30 cellular contexts compared by ENCODE assay signal in the genomic region with DNA sequence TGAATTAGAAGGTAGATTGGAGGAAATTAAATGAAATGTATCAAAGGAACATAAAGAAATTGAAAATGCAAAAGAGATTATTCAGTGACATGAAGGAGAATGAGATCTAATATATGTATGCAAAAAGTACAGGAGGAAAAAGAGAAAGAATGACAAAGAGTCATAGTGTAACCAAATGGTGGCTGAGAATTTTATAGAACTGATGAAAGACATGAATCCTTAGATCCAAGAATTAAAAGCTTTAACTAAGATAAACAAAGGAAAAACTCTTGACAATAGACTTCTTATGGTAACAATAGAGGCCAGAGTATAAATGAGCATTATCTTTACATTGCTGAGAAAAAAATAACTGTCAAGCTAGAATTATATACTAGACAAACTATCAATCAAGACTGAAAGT.
DNase-seq lines count a peak whose midpoint lies in the region; ATAC-seq, FAIRE-seq and TF ChIP-seq lines count a peak whose summit lies in the region.
"Had no signal": no experiment of that assay in that cellular context is flagged by ENCODE, and none has a peak within 500 bp of the region (broad histone marks: within the 10 kb centered on the region; RNA-seq: fewer than 3 reads in every experiment).

No MANE protein-coding gene starts in this region.

- H3K27me3 ChIP-seq in SK-N-SH (ENCODE audit: insufficient read depth), result no peaks in the 10 kb centered on the region
- H3K27me3 ChIP-seq: BE2C; BLaER1; BLaER1 treated with 17β-estradiol and CSF1 and Interleukin-3, amounts not matched to agents 10 nM and 100 nM had no signal

- H3K36me3 ChIP-seq in SK-N-SH (replicated peaks in 1 of 2; ENCODE audit: control insufficient read depth in 1 of 2, insufficient read depth in 2 of 2, low read length in 1 of 2) (no peaks in the 10 kb centered on the region), HEK293 (ENCODE audit: control insufficient read depth in 2 of 2, insufficient read depth in 1 of 2, low read length in 2 of 2) (no peaks in the 10 kb centered on the region)
- H3K36me3 ChIP-seq: BE2C; BLaER1; BLaER1 treated with 17β-estradiol and CSF1 and Interleukin-3, amounts not matched to agents 10 nM and 100 nM had no signal

- POLR2A ChIA-PET in SK-N-SH (lab: Yijun Ruan, JAX) (no interaction called here), HEK293 (lab: Yijun Ruan, JAX) (no interaction called here)

- no peaks in the 10 kb centered on the region for H4K20me1 ChIP-seq in SK-N-SH (ENCODE audit: insufficient read depth)
- H4K20me1 ChIP-seq: BLaER1; BLaER1 treated with 17β-estradiol and CSF1 and Interleukin-3, amounts not matched to agents 10 nM and 100 nM had no signal

- no peak for TF ChIP-seq CTCF in SK-N-SH (IDR thresholded peaks at IDR 0.05)
- no peak for TF ChIP-seq CTCF in HEK293 (tag by site-specific recombination; IDR thresholded peaks at IDR 0.05)

- no peaks in the 10 kb centered on the region for H3F3A ChIP-seq in SK-N-SH (replicated peaks; ENCODE audit: insufficient read depth)

- no peak for ATAC-seq in SK-N-SH treated with all-trans-retinoic acid at 6 μM for 48 hours
- ATAC-seq: A549; CD8-positive, alpha-beta T cell had no signal

- CTCF ChIA-PET in SK-N-SH (lab: Yijun Ruan, JAX), result interaction anchor here (1.1 kb wide), 1 partner anchor 15 kb away, joined by 3 read pairs; no protein-coding TSS in a partner anchor
- CTCF ChIA-PET in HEK293 (lab: Yijun Ruan, JAX), result no interaction called here

- no peak overlapping the region for H2AFZ ChIP-seq in SK-N-SH (ENCODE audit: low read depth)

- no peak for TF ChIP-seq RAD21 in SK-N-SH (IDR thresholded peaks at IDR 0.05; ENCODE audit: low read length)

- H3K9ac ChIP-seq in SK-N-SH, result no peak overlapping the region
- H3K9ac ChIP-seq: BLaER1; BLaER1 treated with 17β-estradiol and CSF1 and Interleukin-3, amounts not matched to agents 10 nM and 100 nM had no signal

- H3K27ac ChIP-seq in SK-N-SH (ENCODE audit: low read depth in 2 of 2, low read length in 1 of 2) (no peak overlapping the region), HEK293 (ENCODE audit: extremely low read depth, low read depth, low read length) (no peak overlapping the region)
- H3K27ac ChIP-seq: 22Rv1; A549; BLaER1; BLaER1 treated with 17β-estradiol and CSF1 and Interleukin-3, amounts not matched to agents 10 nM and 100 nM; C4-2B had no signal

- FAIRE-seq in urothelium cell line (lab: Jason Lieb, UNC), result no peak
- FAIRE-seq: A549, D721Med had no signal

- no peak for TF ChIP-seq EP300 in SK-N-SH (IDR thresholded peaks at IDR 0.05; ENCODE audit: borderline replicate concordance in 1 of 2, low read depth in 1 of 2, low read length in 1 of 2)

- no peaks in the 10 kb centered on the region for H3K4me1 ChIP-seq in SK-N-SH (ENCODE audit: control insufficient read depth in 1 of 2, insufficient read depth in 2 of 2, low read depth in 1 of 2, low read length in 1 of 2)
- H3K4me1 ChIP-seq in HEK293 (ENCODE audit: control insufficient read depth, insufficient read depth, low read length), result no peaks in the 10 kb centered on the region
- H3K4me1 ChIP-seq: A549; BE2C; BLaER1; BLaER1 treated with 17β-estradiol and CSF1 and Interleukin-3, amounts not matched to agents 10 nM and 100 nM; Caco-2 had no signal

- H3K4me2 ChIP-seq in SK-N-SH, result no peak overlapping the region
- H3K4me2 ChIP-seq: A549; BLaER1; BLaER1 treated with 17β-estradiol and CSF1 and Interleukin-3, amounts not matched to agents 10 nM and 100 nM had no signal

- H3K9me2 ChIP-seq in SK-N-SH, result no peaks in the 10 kb centered on the region

- no peak for DNase-seq in SK-N-SH
- DNase-seq in urothelium cell line (ENCODE audit: low spot score), result no peak
- DNase-seq: 8988T; ACHN; AML-193; BE2C; C1 segment of cervical spinal cord; Caco-2; Calu3; CD4-positive, alpha-beta memory T cell; CD4-positive, alpha-beta T cell; CD4-positive, CD25-positive, alpha-beta regulatory T cell; CD8-positive, alpha-beta memory T cell; CD8-positive, alpha-beta T cell; COR-L47; DMS 273 treated with DMSO at 0.1 percent for 48 hours; DMS153; DMS53; DMS79; DMS79 treated with DMSO at 0.1 percent for 48 hours; DND-41; EL had no signal

- H3K9me3 ChIP-seq in SK-N-SH, result no peaks in the 10 kb centered on the region
- no peaks in the 10 kb centered on the region for H3K9me3 ChIP-seq in HEK293 (ENCODE audit: control insufficient read depth, insufficient read depth, low read depth, low read length)
- H3K9me3 ChIP-seq: BE2C had no signal

- H3K4me3 ChIP-seq in SK-N-SH (ENCODE audit: low read depth in 2 of 2, low read length in 1 of 2) (no peak overlapping the region), HEK293 (ENCODE audit: low read depth, low read length) (no peak overlapping the region)
- H3K4me3 ChIP-seq: A549; BLaER1; BLaER1 treated with 17β-estradiol and CSF1 and Interleukin-3, amounts not matched to agents 10 nM and 100 nM had no signal

- no peaks in the 10 kb centered on the region for H3K79me2 ChIP-seq in SK-N-SH (ENCODE audit: insufficient read depth)

TF ChIP-seq in SK-N-SH treated with all-trans-retinoic acid at 6 μM for 48 hours, 23 proteins besides CTCF, POLR2A, EP300 and RAD21 (continues in another document):
- no peak for TF ChIP-seq CSDC2 (CRISPR knock-in tag; IDR thresholded peaks at IDR 0.05)
- TF ChIP-seq ZFP30 (CRISPR knock-in tag; IDR thresholded peaks at IDR 0.05), result peak; percentile 48; the same call in 1 of the 2 replicates

TF ChIP-seq in SK-N-SH, 30 proteins besides CTCF, POLR2A, EP300 and RAD21:
- TF ChIP-seq EZH2phosphoT487 (IDR thresholded peaks at IDR 0.05; ENCODE audit: borderline replicate concordance, low read depth) (no peak), JUND (IDR thresholded peaks at IDR 0.05) (no peak), MEF2A (IDR thresholded peaks at IDR 0.05; ENCODE audit: borderline replicate concordance, low read depth) (no peak), ELF1 (IDR thresholded peaks at IDR 0.05) (no peak), FOSL2 (IDR thresholded peaks at IDR 0.05; ENCODE audit: borderline replicate concordance, low read depth) (no peak), TCF12 (IDR thresholded peaks at IDR 0.05) (no peak), RXRA (IDR thresholded peaks at IDR 0.05; ENCODE audit: borderline replicate concordance, low read depth) (no peak), POLR2AphosphoS5 (IDR thresholded peaks at IDR 0.05; ENCODE audit: low read depth, low read length) (no peak), YY1 (IDR thresholded peaks at IDR 0.05; ENCODE audit: low read depth) (no peak), RFX5 (IDR thresholded peaks at IDR 0.05; ENCODE audit: low read length) (no peak)
- TF ChIP-seq, protein P1, sequence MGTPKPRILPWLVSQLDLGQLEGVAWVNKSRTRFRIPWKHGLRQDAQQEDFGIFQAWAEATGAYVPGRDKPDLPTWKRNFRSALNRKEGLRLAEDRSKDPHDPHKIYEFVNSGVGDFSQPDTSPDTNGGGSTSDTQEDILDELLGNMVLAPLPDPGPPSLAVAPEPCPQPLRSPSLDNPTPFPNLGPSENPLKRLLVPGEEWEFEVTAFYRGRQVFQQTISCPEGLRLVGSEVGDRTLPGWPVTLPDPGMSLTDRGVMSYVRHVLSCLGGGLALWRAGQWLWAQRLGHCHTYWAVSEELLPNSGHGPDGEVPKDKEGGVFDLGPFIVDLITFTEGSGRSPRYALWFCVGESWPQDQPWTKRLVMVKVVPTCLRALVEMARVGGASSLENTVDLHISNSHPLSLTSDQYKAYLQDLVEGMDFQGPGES (IDR thresholded peaks at IDR 0.05; ENCODE audit: low read depth, low read length), result no peak
- TF ChIP-seq, protein P2, sequence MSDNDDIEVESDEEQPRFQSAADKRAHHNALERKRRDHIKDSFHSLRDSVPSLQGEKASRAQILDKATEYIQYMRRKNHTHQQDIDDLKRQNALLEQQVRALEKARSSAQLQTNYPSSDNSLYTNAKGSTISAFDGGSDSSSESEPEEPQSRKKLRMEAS (IDR thresholded peaks at IDR 0.05; ENCODE audit: low read depth), result no peak

TF ChIP-seq in HEK293, 187 proteins besides CTCF, POLR2A, EP300 and RAD21:
- TF ChIP-seq ZNF558 (tag by site-specific recombination; IDR thresholded peaks at IDR 0.05), result peak; percentile 99
- TF ChIP-seq ZNF157 (tag by site-specific recombination; IDR thresholded peaks at IDR 0.05), result no peak
